ENCODE assay signal across 8 cellular contexts in genomic region chr20:47354710-47355488, GRCh38. TPM values are rescaled to one million over a fixed set of nuclear protein-coding genes. Genes with fewer than 3 reads are reported as not detected.
A peak's percentile ranks its signal among the peaks of the same experiment; 100 is the strongest.
DNase-seq lines count a peak whose midpoint lies in the region; ATAC-seq and TF ChIP-seq lines count a peak whose summit lies in the region.

No MANE protein-coding gene starts in this region.

- 0 out of 2 replicates have a peak overlapping the region, but pooled peaks have one; percentile 13 for H2AFZ ChIP-seq in SK-N-SH (ENCODE audit: low read depth)

- peak overlapping the region; percentile 97 for H3K27ac Mint-ChIP-seq in T-helper 17 cell
- H3K27ac Mint-ChIP-seq in stimulated activated naive CD8-positive, alpha-beta T cell treated with anti-CD3 and anti-CD28 coated beads, Interleukin-15, amount 100 ng/mL, for 72 hours: peak overlapping the region; percentile 91 to 98

- H3K27ac ChIP-seq in SK-N-SH (ENCODE audit: low read depth in 2 of 2, low read length in 1 of 2): peak overlapping the region; percentile 97 to 100

- peaks cover 54% of the 10 kb centered on the region for H3K4me1 Mint-ChIP-seq in T-helper 17 cell
- H3K4me1 Mint-ChIP-seq in stimulated activated naive CD8-positive, alpha-beta T cell treated with anti-CD3 and anti-CD28 coated beads, Interleukin-15, amount 100 ng/mL, for 72 hours: peaks cover 33% of the 10 kb centered on the region

- CTCF ChIA-PET in SK-N-SH (lab: Yijun Ruan, JAX): interaction anchor here (0.7 to 13.1 kb wide), 4 partner anchors 15 to 157 kb away, joined by 3 to 99 read pairs (median 39); no protein-coding TSS in a partner anchor

- no peaks in the 10 kb centered on the region for H3K27me3 ChIP-seq in SK-N-SH (ENCODE audit: insufficient read depth)

- ATAC-seq in SK-N-SH treated with all-trans-retinoic acid at 6 μM for 48 hours (no peak), T-helper 17 cell (no peak), GM18511 (IDR thresholded peaks at IDR 0.05; ENCODE audit: unreplicated experiment) (no peak), GM19035 (IDR thresholded peaks at IDR 0.05; ENCODE audit: unreplicated experiment) (no peak)
- ATAC-seq in stimulated activated naive CD8-positive, alpha-beta T cell treated with anti-CD3 and anti-CD28 coated beads, Interleukin-15, amount 100 ng/mL, for 72 hours: peak; percentile 10

- H3K4me3 ChIP-seq in SK-N-SH (ENCODE audit: low read depth in 2 of 2, low read length in 1 of 2) (peak overlapping the region; percentile 42 to 52), fibroblast of the aortic adventitia (ENCODE audit: low read depth, low read length) (peak overlapping the region; percentile 61)

- H3K4me2 ChIP-seq in SK-N-SH: peak overlapping the region; percentile 79

- H3K36me3 Mint-ChIP-seq in T-helper 17 cell (ENCODE audit: low read depth): no peaks in the 10 kb centered on the region

- peak overlapping the region; percentile 89 for H3K9ac ChIP-seq in SK-N-SH

- TF ChIP-seq EP300 in SK-N-SH (IDR thresholded peaks at IDR 0.05; ENCODE audit: borderline replicate concordance in 1 of 2, low read depth in 1 of 2, low read length in 1 of 2): no peak

- TF ChIP-seq RAD21 in SK-N-SH (IDR thresholded peaks at IDR 0.05; ENCODE audit: low read length): no peak

- POLR2A ChIA-PET in SK-N-SH (lab: Yijun Ruan, JAX): no interaction called here

- peaks cover 77 to 88% of the 10 kb centered on the region in 2 experiments for H3K4me1 ChIP-seq in SK-N-SH (ENCODE audit: control insufficient read depth in 1 of 2, insufficient read depth in 2 of 2, low read depth in 1 of 2, low read length in 1 of 2)

- H3K27me3 Mint-ChIP-seq in T-helper 17 cell: no peaks in the 10 kb centered on the region
- no peaks in the 10 kb centered on the region for H3K27me3 Mint-ChIP-seq in stimulated activated naive CD8-positive, alpha-beta T cell treated with anti-CD3 and anti-CD28 coated beads, Interleukin-15, amount 100 ng/mL, for 72 hours

- H3K9me3 Mint-ChIP-seq in stimulated activated naive CD8-positive, alpha-beta T cell treated with anti-CD3 and anti-CD28 coated beads, Interleukin-15, amount 100 ng/mL, for 72 hours: no peaks in the 10 kb centered on the region

- H3K9me3 ChIP-seq in SK-N-SH: no peaks in the 10 kb centered on the region
- H3K9me3 ChIP-seq in T-helper 17 cell (ENCODE audit: control insufficient read depth, low read length, poor library complexity, severe bottlenecking): no peaks in the 10 kb centered on the region

- H3K9me2 ChIP-seq in SK-N-SH: no peaks in the 10 kb centered on the region

- peaks cover 2 to 10% of the 10 kb centered on the region in 2 experiments for H3K36me3 ChIP-seq in SK-N-SH (replicated peaks in 1 of 2; ENCODE audit: control insufficient read depth in 1 of 2, insufficient read depth in 2 of 2, low read length in 1 of 2)

- peak overlapping the region; percentile 89 for H3K4me3 Mint-ChIP-seq in T-helper 17 cell
- peak overlapping the region; percentile 93 to 98 for H3K4me3 Mint-ChIP-seq in stimulated activated naive CD8-positive, alpha-beta T cell treated with anti-CD3 and anti-CD28 coated beads, Interleukin-15, amount 100 ng/mL, for 72 hours

- TF ChIP-seq CTCF in SK-N-SH (IDR thresholded peaks at IDR 0.05) (no peak), fibroblast of the aortic adventitia (IDR thresholded peaks at IDR 0.05; ENCODE audit: insufficient read depth, low read length) (no peak)

- H3F3A ChIP-seq in SK-N-SH (replicated peaks; ENCODE audit: insufficient read depth): peaks cover 45% of the 10 kb centered on the region

- H3K79me2 ChIP-seq in SK-N-SH (ENCODE audit: insufficient read depth): peaks cover 69% of the 10 kb centered on the region

- WGBS in SK-N-SH (ENCODE audit: low lambda C conversion rate): 62% methylated on average over 4 of the region's 4 CpGs

- H4K20me1 ChIP-seq in SK-N-SH (ENCODE audit: insufficient read depth): no peaks in the 10 kb centered on the region

- DNase-seq in SK-N-SH (no peak), T-helper 17 cell (no peak), fibroblast of the aortic adventitia (ENCODE audit: low read depth) (peak; percentile 38), NCI-H82 treated with DMSO at 0.1 percent for 48 hours (lab: John Stamatoyannopoulos, UW; ENCODE audit: unreplicated experiment) (no peak)
- DNase-seq in stimulated activated naive CD8-positive, alpha-beta T cell treated with anti-CD3 and anti-CD28 coated beads, Interleukin-15, amount 100 ng/mL, for 72 hours: peak in 1 of 2 donors; percentile 17

TF ChIP-seq in SK-N-SH, 30 proteins besides CTCF, POLR2A, EP300 and RAD21 (continues in another document):
- TF ChIP-seq ZBTB33 (IDR thresholded peaks at IDR 0.05; ENCODE audit: borderline replicate concordance, low read depth): no peak
- no peak for TF ChIP-seq MAX (IDR thresholded peaks at IDR 0.05; ENCODE audit: low read depth)
- no peak for TF ChIP-seq YY1 (IDR thresholded peaks at IDR 0.05; ENCODE audit: low read depth)

TF ChIP-seq in SK-N-SH treated with all-trans-retinoic acid at 6 μM for 48 hours, 23 proteins besides CTCF, POLR2A, EP300 and RAD21:
- no peak for TF ChIP-seq ZFP3 (CRISPR knock-in tag; IDR thresholded peaks at IDR 0.05)
- TF ChIP-seq RARB (CRISPR knock-in tag; IDR thresholded peaks at IDR 0.05): no peak
- TF ChIP-seq ZFP30 (CRISPR knock-in tag; IDR thresholded peaks at IDR 0.05): no peak
- TF ChIP-seq ZNF8 (CRISPR knock-in tag; IDR thresholded peaks at IDR 0.05): no peak
- TF ChIP-seq SNAI2 (CRISPR knock-in tag; IDR thresholded peaks at IDR 0.05): no peak

RNA-seq across cellular contexts. Expression of gene ZMYND8, which starts 1.6 kb away (rescaled TPM):
- polyA plus RNA-seq in SK-N-SH (2012; rRNA removed): 20.6 and 25.3 TPM in 2 replicates
- polyA plus RNA-seq in SK-N-SH (2012; cell fraction: cytosol; rRNA removed): 19.5 and 20.5 TPM in 2 replicates
- 54.6 and 62.7 TPM in 2 replicates for polyA plus RNA-seq in SK-N-SH (2012; cell fraction: nucleus; rRNA removed)
- total RNA-seq in T-helper 17 cell (10 to 100 TPM; 42.7 to 50.3 TPM), fibroblast of the aortic adventitia (ENCODE audit: low replicate concordance) (14.2 and 24.0 TPM in 2 replicates)
